1 cellular context compared by ENCODE assay signal in genomic region chr9:111752455-111752854, GRCh38.
TF ChIP-seq lines count a peak whose summit lies in the region.

No MANE protein-coding gene starts in this region.

TF ChIP-seq in K562, 482 proteins besides CTCF, POLR2A, EP300 and RAD21 (continued from another document):
- TF ChIP-seq, protein P1, sequence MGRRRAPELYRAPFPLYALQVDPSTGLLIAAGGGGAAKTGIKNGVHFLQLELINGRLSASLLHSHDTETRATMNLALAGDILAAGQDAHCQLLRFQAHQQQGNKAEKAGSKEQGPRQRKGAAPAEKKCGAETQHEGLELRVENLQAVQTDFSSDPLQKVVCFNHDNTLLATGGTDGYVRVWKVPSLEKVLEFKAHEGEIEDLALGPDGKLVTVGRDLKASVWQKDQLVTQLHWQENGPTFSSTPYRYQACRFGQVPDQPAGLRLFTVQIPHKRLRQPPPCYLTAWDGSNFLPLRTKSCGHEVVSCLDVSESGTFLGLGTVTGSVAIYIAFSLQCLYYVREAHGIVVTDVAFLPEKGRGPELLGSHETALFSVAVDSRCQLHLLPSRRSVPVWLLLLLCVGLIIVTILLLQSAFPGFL (CRISPR knock-in tag; IDR thresholded peaks at IDR 0.05) = no peak
- TF ChIP-seq E2F3 (CRISPR knock-in tag; IDR thresholded peaks at IDR 0.05) (no peak), FOSL1 (tag; conservative IDR thresholded peaks at IDR 0.05) (peak; percentile 43), SMAD2 (IDR thresholded peaks at IDR 0.05; ENCODE audit: low read depth, low read length) (no peak), SLC30A9 (CRISPR knock-in tag; IDR thresholded peaks at IDR 0.05) (no peak), BDP1 (IDR thresholded peaks at IDR 0.05; ENCODE audit: insufficient read depth, insufficient read length) (no peak), RBM39 (optimal IDR thresholded peaks at IDR 0.05; ENCODE audit: low read depth, low read length) (no peak), ATF3 (IDR thresholded peaks at IDR 0.05) (peak; percentile 45), ATF3 (CRISPR knock-in tag; conservative IDR thresholded peaks at IDR 0.05) (no peak), ELF4 (CRISPR knock-in tag; IDR thresholded peaks at IDR 0.05) (no peak), SREBF1 (IDR thresholded peaks at IDR 0.05; ENCODE audit: borderline replicate concordance, low read depth, low read length) (no peak)
- TF ChIP-seq, protein P2, sequence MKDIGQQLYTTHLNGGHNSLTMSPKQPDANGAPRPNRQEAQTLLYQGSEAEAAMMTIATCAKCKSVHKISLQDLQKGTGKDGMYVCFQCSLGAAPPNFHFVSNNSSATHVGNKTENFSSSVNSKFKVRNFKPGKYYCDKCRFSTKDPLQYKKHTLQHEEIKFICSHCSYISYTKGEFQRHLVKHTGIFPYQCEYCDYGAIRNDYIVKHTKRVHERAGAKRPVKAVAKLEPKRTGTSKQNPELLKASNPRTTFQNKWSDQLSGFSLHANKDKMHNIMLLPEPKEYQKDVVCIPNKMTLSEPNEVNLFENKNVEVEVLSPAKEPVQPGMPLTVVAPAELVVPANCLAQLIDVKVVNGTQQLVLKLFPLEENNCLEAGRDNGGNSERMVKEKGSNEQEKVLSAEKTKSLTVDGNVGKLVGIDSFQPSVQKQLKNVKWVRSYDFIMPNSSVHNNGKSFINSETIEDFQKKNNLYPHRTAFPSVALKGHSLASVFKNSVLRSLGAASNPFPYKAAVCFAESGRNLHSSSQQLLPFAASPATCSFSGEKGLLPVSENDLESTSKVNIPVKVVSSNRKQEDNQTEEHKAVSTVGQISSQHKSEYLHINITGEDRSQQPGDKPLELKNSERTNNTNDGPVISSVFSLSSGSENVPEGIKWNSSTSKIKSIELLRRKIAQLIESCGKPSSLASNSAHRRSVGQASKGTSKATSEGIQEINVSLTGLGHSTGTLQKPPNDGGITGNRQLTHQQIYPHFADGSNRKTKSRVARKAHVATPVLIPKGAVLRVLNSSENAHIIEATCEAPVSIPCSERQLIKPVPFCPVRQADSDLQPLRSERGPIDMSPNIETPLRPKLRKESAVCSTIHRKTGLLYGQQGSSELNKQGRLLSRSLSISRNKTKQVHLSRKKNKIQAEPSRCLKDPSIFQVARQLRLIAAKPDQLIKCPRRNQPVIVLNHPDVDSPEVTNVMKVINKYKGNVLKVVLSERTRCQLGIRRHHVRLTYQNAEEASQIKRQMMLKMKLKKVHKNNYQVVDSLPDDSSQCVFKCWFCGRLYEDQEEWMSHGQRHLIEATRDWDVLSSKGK (CRISPR knock-in tag; IDR thresholded peaks at IDR 0.05) = no peak
